Comparison of ENCODE assay signal across 30 cellular contexts in the genomic region with DNA sequence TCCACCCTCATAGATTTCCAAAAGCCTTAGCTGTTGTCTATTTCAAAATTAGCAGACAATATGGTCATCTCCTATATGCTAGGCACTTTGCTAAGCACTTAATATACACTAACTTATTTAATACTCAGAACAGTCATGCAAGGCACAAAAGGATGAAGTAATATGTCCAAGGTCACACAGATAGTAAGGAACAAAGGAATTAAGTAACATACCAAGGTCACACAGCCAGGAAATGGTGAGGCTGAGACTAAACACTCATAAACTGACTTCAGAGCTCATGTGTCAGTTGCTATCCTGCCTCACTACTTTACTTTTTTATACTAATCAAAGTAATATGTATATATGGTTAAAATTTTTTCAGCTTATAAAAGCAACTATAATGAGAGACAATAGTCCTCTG. TPM values are rescaled to one million over a fixed set of nuclear protein-coding genes. Genes with fewer than 3 reads are reported as not detected.
DNase-seq lines count a peak whose midpoint lies in the region; ATAC-seq and TF ChIP-seq lines count a peak whose summit lies in the region.
"Had no signal": no experiment of that assay in that cellular context is flagged by ENCODE, and none has a peak within 500 bp of the region (broad histone marks: within the 10 kb centered on the region; RNA-seq: fewer than 3 reads in every experiment).

No MANE protein-coding gene starts in this region.

- H3K27ac ChIP-seq in left ventricle myocardium inferior (replicated peaks) = no peak overlapping the region
- H3K27ac ChIP-seq: dorsolateral prefrontal cortex, left lung, neural progenitor cell, pancreas, RWPE1, thoracic aorta had no signal

- no peaks in the 10 kb centered on the region for H3K4me1 ChIP-seq in left ventricle myocardium inferior
- H3K4me1 ChIP-seq: BE2C, left lung, pancreas had no signal

- no peaks in the 10 kb centered on the region for H3K36me3 ChIP-seq in left ventricle myocardium inferior
- H3K36me3 ChIP-seq: BE2C, left lung, neural progenitor cell, pancreas, thoracic aorta had no signal

- CTCF ChIA-PET in T-cell (lab: Charles Lee) = no interaction called here

- peaks cover 11 to 18% of the 10 kb centered on the region in 2 donors for H3K27me3 Mint-ChIP-seq in T-cell

- no peak overlapping the region for H3K4me3 ChIP-seq in choroid plexus epithelial cell (ENCODE audit: low read depth, low read length)
- H3K4me3 ChIP-seq in left ventricle myocardium inferior = no peak overlapping the region
- H3K4me3 ChIP-seq: dorsolateral prefrontal cortex, left lung, neural progenitor cell, pancreas, smooth muscle cell, thoracic aorta had no signal

- DNase-seq in Daoy (ENCODE audit: low read depth) (peak; percentile 27), M059J (ENCODE audit: low read depth) (peak; percentile 52), choroid plexus epithelial cell (ENCODE audit: low read depth) (peak; percentile 66), left colon (no peak), T-cell (no peak), left ventricle myocardium inferior (no peak)
- DNase-seq: activated gamma-delta T cell treated with Interleukin-2 at 50 U/mL for 16 hours; activated naive CD8-positive, alpha-beta T cell treated with anti-CD3 and anti-CD28 coated beads, Interleukin-2, amount 50 U/mL, for 24 hours; activated T-cell treated with anti-CD3 and anti-CD28 coated beads, Interleukin-2, amount 50 U/mL, for 48 hours; BE2C; CD8-positive, alpha-beta T cell; dorsolateral prefrontal cortex; glutamatergic neuron; Karpas-422; left lung; mesendoderm; NCI-H1092 treated with DMSO at 0.1 percent for 48 hours; NCI-H187; NCI-H446 treated with DMSO at 0.1 percent for 48 hours; pancreas; retina; SK-N-SH; stimulated activated naive CD8-positive, alpha-beta T cell treated with anti-CD3 and anti-CD28 coated beads, Interleukin-15, Interleukin-2, amounts not matched to agents 100 U/mL and 50 U/mL, for 24 hours; T-helper 17 cell had no signal

- H3K9me3 Mint-ChIP-seq in T-cell = peaks cover 0 to 8% (median 6%) of the 10 kb centered on the region in 3 donors
- H3K9me3 Mint-ChIP-seq: central memory CD8-positive, alpha-beta T cell had no signal

- POLR2A ChIA-PET in T-cell (lab: Charles Lee) = no interaction called here

- no peaks in the 10 kb centered on the region for H3K27me3 ChIP-seq in left ventricle myocardium inferior (ENCODE audit: low read depth)
- H3K27me3 ChIP-seq: BE2C, dorsolateral prefrontal cortex, left lung, neural progenitor cell, pancreas had no signal

- H3K4me1 Mint-ChIP-seq in T-cell = no peaks in the 10 kb centered on the region
- H3K4me1 Mint-ChIP-seq: activated naive CD8-positive, alpha-beta T cell treated with anti-CD3 and anti-CD28 coated beads, Interleukin-2, amount 50 U/mL, for 24 hours; central memory CD8-positive, alpha-beta T cell; neural progenitor cell had no signal

- H3K27ac Mint-ChIP-seq in T-cell = no peak overlapping the region
- H3K27ac Mint-ChIP-seq: activated naive CD8-positive, alpha-beta T cell treated with anti-CD3 and anti-CD28 coated beads, Interleukin-2, amount 50 U/mL, for 24 hours; CD8-positive, alpha-beta T cell; neural progenitor cell; T-helper 17 cell had no signal

- no peak overlapping the region for H3K4me3 Mint-ChIP-seq in T-cell
- H3K4me3 Mint-ChIP-seq: activated naive CD8-positive, alpha-beta T cell treated with anti-CD3 and anti-CD28 coated beads, Interleukin-2, amount 50 U/mL, for 24 hours; CD8-positive, alpha-beta T cell; central memory CD8-positive, alpha-beta T cell; neural progenitor cell; T-helper 17 cell had no signal

- intact Hi-C loops in left colon (cut with DNase I, micrococcal nuclease) (no loop called here), left ventricle myocardium inferior (cut with micrococcal nuclease) (no loop called here)

- no peaks in the 10 kb centered on the region for H3K36me3 Mint-ChIP-seq in T-cell
- H3K36me3 Mint-ChIP-seq: neural progenitor cell had no signal

- peaks cover 7% of the 10 kb centered on the region for H3K9me3 ChIP-seq in left ventricle myocardium inferior (replicated peaks)
- H3K9me3 ChIP-seq: BE2C, left lung, pancreas, thoracic aorta had no signal

- TF ChIP-seq CTCF in choroid plexus epithelial cell (conservative IDR thresholded peaks at IDR 0.05; ENCODE audit: low read depth, low read length) (no peak), left ventricle myocardium inferior (IDR thresholded peaks at IDR 0.05; ENCODE audit: borderline replicate concordance) (no peak)

- ATAC-seq in left colon (peak; percentile 75), T-cell (replicated peaks in 1 of 4) (no peak), HG03342 (IDR thresholded peaks at IDR 0.05; ENCODE audit: unreplicated experiment) (no peak)
- ATAC-seq: activated naive CD8-positive, alpha-beta T cell treated with anti-CD3 and anti-CD28 coated beads, Interleukin-2, amount 50 U/mL, for 24 hours; CD8-positive, alpha-beta T cell; left lung; pancreas; stimulated activated naive CD8-positive, alpha-beta T cell treated with anti-CD3 and anti-CD28 coated beads, Interleukin-15, Interleukin-2, amounts not matched to agents 100 U/mL and 50 U/mL, for 24 hours; T-helper 17 cell had no signal

RNA-seq across cellular contexts. Expression of a gene that starts 23.6 kb away (rescaled TPM):
- total RNA-seq in Daoy (2014; rRNA removed; shearing (Covaris generic)) = 49.8 and 62.7 TPM in 2 replicates
- total RNA-seq in M059J (2014; rRNA removed; shearing (Covaris generic)) = 97.4 and 102 TPM in 2 replicates
- total RNA-seq in left colon = 10 to 100 TPM; 25.4 to 38.6 TPM
- total RNA-seq in T-cell = 10 to 100 TPM in 4 of 5 donors, 1 to 10 TPM in 1; 9.8 to 12.5 (median 12.0) TPM
- 90.8 TPM for total RNA-seq in left ventricle myocardium inferior

RNA-seq across cellular contexts. Expression of a gene that starts 53.6 kb away (rescaled TPM):
- total RNA-seq in Daoy (2014; rRNA removed; shearing (Covaris generic)) = 156 and 178 TPM in 2 replicates
- total RNA-seq in M059J (2014; rRNA removed; shearing (Covaris generic)) = 106 and 139 TPM in 2 replicates
- total RNA-seq in left colon = 100 to 1,000 TPM; 119 to 135 TPM
- 100 to 1,000 TPM in 2 of 5 donors, 10 to 100 TPM in 3; 80.2 to 118 (median 90.2) TPM for total RNA-seq in T-cell
- 184 TPM for total RNA-seq in left ventricle myocardium inferior

Comparison
In these comparisons a context has a peak if more than half of its experiments do, and no peak if none do; other contexts are left out.
1. DNase-seq: peak in Daoy (single experiment), M059J (single experiment) and choroid plexus epithelial cell (single experiment); none in left colon (0 of 2), T-cell (0 of 34) and left ventricle myocardium inferior (single experiment).